In the genomic region with DNA sequence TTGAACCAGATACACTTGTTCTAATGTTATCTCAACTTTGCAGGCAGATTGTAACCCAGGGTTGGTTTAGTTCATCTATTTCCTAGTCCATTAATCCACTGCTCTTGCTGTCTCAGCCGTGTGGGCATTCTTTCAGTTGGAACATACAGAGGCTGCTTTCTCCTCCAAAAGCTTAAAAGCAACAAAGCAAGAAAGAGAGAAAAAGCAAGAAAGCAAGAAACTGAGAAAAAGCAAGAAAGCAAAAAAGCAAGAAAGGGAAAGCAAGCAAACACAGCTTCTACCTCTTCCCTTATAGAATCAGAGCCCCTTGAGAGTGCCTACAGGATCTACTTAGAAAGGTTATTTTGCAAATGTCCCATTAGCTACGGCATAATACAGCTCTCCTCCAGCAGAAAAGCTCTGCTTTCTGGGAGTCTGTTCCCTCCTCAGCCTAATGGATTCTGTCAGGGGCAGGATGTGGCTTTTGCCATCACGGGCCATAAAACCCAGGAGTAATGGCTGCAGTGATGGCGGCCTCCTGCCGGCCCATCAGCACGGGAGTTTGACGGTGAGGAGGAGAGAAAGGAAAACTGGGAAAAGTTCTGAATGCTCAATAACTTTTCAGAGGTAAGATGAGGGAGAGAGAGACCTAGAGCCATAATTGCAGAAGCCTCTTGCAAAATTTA, we compare ENCODE assay signal across 18 cellular contexts.
DNase-seq lines count a peak whose midpoint lies in the region; ATAC-seq and TF ChIP-seq lines count a peak whose summit lies in the region.
"Had no signal": no experiment of that assay in that cellular context is flagged by ENCODE, and none has a peak within 500 bp of the region (broad histone marks: within the 10 kb centered on the region; RNA-seq: fewer than 3 reads in every experiment).

No MANE protein-coding gene starts in this region.

- H3K9me3 ChIP-seq in Loucy (ENCODE audit: insufficient read depth, low read depth, low read length) (no peaks in the 10 kb centered on the region), osteoblast (ENCODE audit: low read depth, low read length) (no peaks in the 10 kb centered on the region), T-helper 17 cell (ENCODE audit: control insufficient read depth, low read length, poor library complexity, severe bottlenecking) (no peaks in the 10 kb centered on the region)
- H3K9me3 ChIP-seq: body of pancreas, MG63 had no signal

- H3K27ac ChIP-seq in osteoblast (ENCODE audit: low read depth, low read length) (no peak overlapping the region), substantia nigra (ENCODE audit: low read depth, low read length, poor library complexity, severe bottlenecking) (no peak overlapping the region)
- H3K27ac ChIP-seq: body of pancreas had no signal

- no peak overlapping the region for H3K9ac ChIP-seq in Loucy (ENCODE audit: low read depth, low read length, poor library complexity, severe bottlenecking)

- H3K4me3 ChIP-seq in Loucy (ENCODE audit: low read length, poor library complexity, severe bottlenecking) (no peak overlapping the region), osteoblast (ENCODE audit: insufficient read depth, low read length) (no peak overlapping the region)
- H3K4me3 ChIP-seq: body of pancreas, lung, MG63 had no signal

- no peaks in the 10 kb centered on the region for H3K36me3 Mint-ChIP-seq in dendritic cell treated with granulocyte-macrophage colony-stimulating factor and Interleukin-4, amounts not matched to agents 40 ng/mL and 50 ng/mL, for 4 days (ENCODE audit: low read depth)
- no peaks in the 10 kb centered on the region for H3K36me3 Mint-ChIP-seq in stimulated activated memory B cell treated with anti-CD40 and anti-IgM and Interleukin-4, amounts not matched to agents 10 μg/mL and 1 μg/mL and 100 μg/mL, for 72 hours
- no peaks in the 10 kb centered on the region for H3K36me3 Mint-ChIP-seq in T-helper 17 cell (ENCODE audit: low read depth)
- H3K36me3 Mint-ChIP-seq: activated naive CD8-positive, alpha-beta T cell had no signal

- TF ChIP-seq CTCF in Loucy (conservative IDR thresholded peaks at IDR 0.05; ENCODE audit: low read length): no peak
- no peak for TF ChIP-seq CTCF in osteoblast (IDR thresholded peaks at IDR 0.05; ENCODE audit: extremely low read depth, low read depth, low read length)

- H3K4me3 Mint-ChIP-seq in dendritic cell treated with granulocyte-macrophage colony-stimulating factor and Interleukin-4, amounts not matched to agents 40 ng/mL and 50 ng/mL, for 4 days: no peak overlapping the region
- H3K4me3 Mint-ChIP-seq in stimulated activated memory B cell treated with anti-CD40 and anti-IgM and Interleukin-4, amounts not matched to agents 10 μg/mL and 1 μg/mL and 100 μg/mL, for 72 hours: no peak overlapping the region
- no peak overlapping the region for H3K4me3 Mint-ChIP-seq in T-helper 17 cell
- H3K4me3 Mint-ChIP-seq: activated naive CD8-positive, alpha-beta T cell; activated T-cell treated with anti-CD3 and anti-CD28 coated beads, Interleukin-2, amount 50 U/mL, for 4 hours; neural crest cell had no signal

- H2AFZ ChIP-seq in Loucy (ENCODE audit: low read length) (peak overlapping the region; percentile 71), osteoblast (ENCODE audit: low read length) (peak overlapping the region; percentile 22)

- ATAC-seq in stimulated activated memory B cell treated with anti-CD40 and anti-IgM and Interleukin-4, amounts not matched to agents 10 μg/mL and 1 μg/mL and 100 μg/mL, for 72 hours: no peak
- no peak for ATAC-seq in T-helper 17 cell
- ATAC-seq: activated T-cell treated with anti-CD3 and anti-CD28 coated beads, Interleukin-2, amount 50 U/mL, for 4 hours had no signal

- no peaks in the 10 kb centered on the region for H3K27me3 Mint-ChIP-seq in dendritic cell treated with granulocyte-macrophage colony-stimulating factor and Interleukin-4, amounts not matched to agents 40 ng/mL and 50 ng/mL, for 4 days
- no peaks in the 10 kb centered on the region for H3K27me3 Mint-ChIP-seq in stimulated activated memory B cell treated with anti-CD40 and anti-IgM and Interleukin-4, amounts not matched to agents 10 μg/mL and 1 μg/mL and 100 μg/mL, for 72 hours
- H3K27me3 Mint-ChIP-seq in T-helper 17 cell: peaks cover 8% of the 10 kb centered on the region
- H3K27me3 Mint-ChIP-seq: activated naive CD8-positive, alpha-beta T cell had no signal

- peak overlapping the region; percentile 1 for H3K27ac Mint-ChIP-seq in dendritic cell treated with granulocyte-macrophage colony-stimulating factor and Interleukin-4, amounts not matched to agents 40 ng/mL and 50 ng/mL, for 4 days
- no peak overlapping the region for H3K27ac Mint-ChIP-seq in stimulated activated memory B cell treated with anti-CD40 and anti-IgM and Interleukin-4, amounts not matched to agents 10 μg/mL and 1 μg/mL and 100 μg/mL, for 72 hours
- no peak overlapping the region for H3K27ac Mint-ChIP-seq in T-helper 17 cell
- H3K27ac Mint-ChIP-seq: activated naive CD8-positive, alpha-beta T cell had no signal

- no peaks in the 10 kb centered on the region for H3K9me2 ChIP-seq in Loucy (replicated peaks; ENCODE audit: low read depth, low read length)

- H3K79me2 ChIP-seq in Loucy (ENCODE audit: insufficient read depth, low read length) (no peaks in the 10 kb centered on the region), osteoblast (ENCODE audit: insufficient read depth, low read length) (no peaks in the 10 kb centered on the region)

- peaks cover 47% of the 10 kb centered on the region for H3K4me1 ChIP-seq in Loucy (ENCODE audit: insufficient read depth, low read length, poor library complexity, severe bottlenecking)
- H3K4me1 ChIP-seq in osteoblast (ENCODE audit: insufficient read depth, low read length): no peaks in the 10 kb centered on the region

- intact Hi-C loops in dendritic cell treated with granulocyte-macrophage colony-stimulating factor and Interleukin-4, amounts not matched to agents 40 ng/mL and 50 ng/mL, for 4 days (cut with micrococcal nuclease): no loop called here

- H3K4me2 ChIP-seq in Loucy (ENCODE audit: low read depth, low read length, poor library complexity, severe bottlenecking) (peak overlapping the region; percentile 27), osteoblast (ENCODE audit: insufficient read depth, low read length) (no peak overlapping the region)

- H3K4me1 Mint-ChIP-seq in dendritic cell treated with granulocyte-macrophage colony-stimulating factor and Interleukin-4, amounts not matched to agents 40 ng/mL and 50 ng/mL, for 4 days (ENCODE audit: low read depth): peaks cover 75% of the 10 kb centered on the region
- H3K4me1 Mint-ChIP-seq in stimulated activated memory B cell treated with anti-CD40 and anti-IgM and Interleukin-4, amounts not matched to agents 10 μg/mL and 1 μg/mL and 100 μg/mL, for 72 hours: peaks cover 19% of the 10 kb centered on the region
- H3K4me1 Mint-ChIP-seq in T-helper 17 cell: peaks cover 2% of the 10 kb centered on the region

- no peaks in the 10 kb centered on the region for H4K20me1 ChIP-seq in Loucy (ENCODE audit: insufficient read depth, low read length, poor library complexity, severe bottlenecking)
- H4K20me1 ChIP-seq in osteoblast (ENCODE audit: insufficient read depth, low read length): no peaks in the 10 kb centered on the region

- H3K36me3 ChIP-seq in Loucy (ENCODE audit: insufficient read depth, low read length): no peaks in the 10 kb centered on the region
- H3K36me3 ChIP-seq in osteoblast (ENCODE audit: insufficient read depth, low read length): no peaks in the 10 kb centered on the region
- H3K36me3 ChIP-seq: MG63 had no signal

- H3K9me3 Mint-ChIP-seq in dendritic cell treated with granulocyte-macrophage colony-stimulating factor and Interleukin-4, amounts not matched to agents 40 ng/mL and 50 ng/mL, for 4 days: no peaks in the 10 kb centered on the region
- no peaks in the 10 kb centered on the region for H3K9me3 Mint-ChIP-seq in stimulated activated memory B cell treated with anti-CD40 and anti-IgM and Interleukin-4, amounts not matched to agents 10 μg/mL and 1 μg/mL and 100 μg/mL, for 72 hours
- H3K9me3 Mint-ChIP-seq: activated T-cell treated with anti-CD3 and anti-CD28 coated beads, Interleukin-2, amount 50 U/mL, for 4 hours; neural crest cell had no signal

- no peaks in the 10 kb centered on the region for H3F3A ChIP-seq in Loucy (ENCODE audit: low read depth)

- peak; percentile 46 for DNase-seq in CMK (ENCODE audit: low read depth)
- DNase-seq in osteoblast (ENCODE audit: insufficient read length, low spot score, missing footprints): no peak
- DNase-seq in substantia nigra (lab: John Stamatoyannopoulos, UW): no peak
- no peak for DNase-seq in T-helper 17 cell
- DNase-seq: activated CD4-positive, alpha-beta T cell treated with anti-CD3 and anti-CD28 coated beads, Interleukin-2, amount 50 U/mL, for 4 hours; activated T-cell treated with anti-CD3 and anti-CD28 coated beads, Interleukin-2, amount 50 U/mL, for 4 hours; cortex of kidney; MG63; NCI-H2107; right cardiac atrium; stimulated activated CD4-positive, alpha-beta T cell treated with anti-CD3 and anti-CD28 coated beads, Interleukin-1b, Interleukin-23, amount 100 ng/mL, for 48 hours had no signal

- H3K27me3 ChIP-seq in Loucy (ENCODE audit: insufficient read depth, low read length, poor library complexity, severe bottlenecking) (no peaks in the 10 kb centered on the region), osteoblast (ENCODE audit: insufficient read depth, low read length) (no peaks in the 10 kb centered on the region)
- H3K27me3 ChIP-seq: body of pancreas, MG63 had no signal
